In the genomic region with DNA sequence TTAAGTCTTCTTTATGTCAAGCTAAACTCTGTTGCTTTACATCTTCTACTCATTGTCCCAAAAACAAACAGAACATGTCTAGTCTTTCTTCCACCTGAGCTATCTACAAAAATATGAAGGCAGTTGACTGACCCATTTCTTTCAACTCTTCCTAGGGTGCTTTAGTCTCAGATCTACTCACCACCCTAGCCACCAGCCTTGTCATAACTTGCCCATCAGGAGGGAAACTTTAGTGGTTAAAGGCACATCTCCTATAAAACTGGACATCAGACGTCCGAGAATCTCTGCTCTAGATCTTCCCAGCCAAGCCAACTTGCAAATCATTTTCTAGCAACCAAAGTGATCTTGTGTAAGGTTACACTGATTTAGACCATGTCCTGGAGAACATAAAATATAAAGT, we compare ENCODE assay signal across 8 cellular contexts.
"Had no signal": no experiment of that assay in that cellular context is flagged by ENCODE, and none has a peak within 500 bp of the region (broad histone marks: within the 10 kb centered on the region; RNA-seq: fewer than 3 reads in every experiment).

No MANE protein-coding gene starts in this region.

- H3K27ac ChIP-seq: GM23248 had no signal

- H3K4me3 ChIP-seq: GM23248, HAP-1, K562 had no signal

- H3K27ac Mint-ChIP-seq: HFFc6 had no signal

- H3K9me3 ChIP-seq: HAP-1 had no signal

- H3K4me3 Mint-ChIP-seq: HFFc6 had no signal

- ATAC-seq: HCT116, K562 had no signal

- H3K4me1 ChIP-seq: HAP-1 had no signal

- H2AFZ ChIP-seq: GM23248 had no signal

- H3K36me3 ChIP-seq: HAP-1 had no signal

- DNase-seq: GM23248, GOT3, H7, HFFc6, IMR-90 had no signal

- H3K9ac ChIP-seq: GM23248 had no signal
